33 cellular contexts compared by ENCODE assay signal in the genomic region with DNA sequence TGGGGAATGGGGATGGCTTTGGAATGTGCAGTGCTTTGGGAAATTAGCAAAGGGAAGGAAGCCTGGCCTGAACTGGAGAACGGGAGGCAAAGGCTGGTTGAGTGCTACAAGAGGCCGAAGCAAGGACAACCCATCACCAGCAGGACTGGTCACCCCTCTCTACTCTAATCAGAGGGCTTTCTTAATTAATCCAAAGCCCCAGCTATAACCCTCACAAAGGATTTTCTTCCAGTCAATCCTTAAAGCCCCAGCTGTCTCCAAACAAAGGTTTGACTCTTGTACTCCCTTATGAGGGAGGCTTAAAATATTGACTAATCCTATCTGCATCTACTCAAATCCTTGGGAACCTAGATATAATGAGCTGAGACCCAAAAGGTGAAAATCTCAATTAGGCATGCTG.
"Had no signal": no experiment of that assay in that cellular context is flagged by ENCODE, and none has a peak within 500 bp of the region (broad histone marks: within the 10 kb centered on the region; RNA-seq: fewer than 3 reads in every experiment).

No MANE protein-coding gene starts in this region.

- H3K4me3 ChIP-seq: adrenal gland, body of pancreas had no signal

- H3K4me1 Mint-ChIP-seq: activated CD4-positive, alpha-beta T cell treated with anti-CD3 and anti-CD28 coated beads for 36 hours; activated CD4-positive, alpha-beta T cell treated with anti-CD3 and anti-CD28 coated beads, Interleukin-2, amount 10 ng/mL, durations not matched to agents 24 days and 14 days; activated CD8-positive, alpha-beta memory T cell treated with anti-CD3 and anti-CD28 coated beads, Interleukin-2, amount 10 ng/mL, durations not matched to agents 7 days and 5 days; activated naive CD4-positive, alpha-beta T cell treated with anti-CD3 and anti-CD28 coated beads, Interleukin-2, amount 50 U/mL, for 24 hours; activated naive CD8-positive, alpha-beta T cell treated with anti-CD3 and anti-CD28 coated beads for 36 hours; activated naive CD8-positive, alpha-beta T cell treated with anti-CD3 and anti-CD28 coated beads, Interleukin-2, amount 50 U/mL, for 24 hours; T-helper 17 cell had no signal

- H3K36me3 ChIP-seq: adrenal gland had no signal

- H3K9me3 ChIP-seq: adrenal gland, body of pancreas had no signal

- H3K27me3 Mint-ChIP-seq: activated CD4-positive, alpha-beta memory T cell treated with anti-CD3 and anti-CD28 coated beads for 36 hours; activated CD4-positive, alpha-beta T cell treated with anti-CD3 and anti-CD28 coated beads for 36 hours; activated CD4-positive, alpha-beta T cell treated with anti-CD3 and anti-CD28 coated beads, Interleukin-2, amount 10 ng/mL, durations not matched to agents 24 days and 14 days; activated CD8-positive, alpha-beta memory T cell treated with anti-CD3 and anti-CD28 coated beads, Interleukin-2, amount 10 ng/mL, durations not matched to agents 7 days and 5 days; activated naive CD8-positive, alpha-beta T cell treated with anti-CD3 and anti-CD28 coated beads for 36 hours had no signal

- H3K27me3 ChIP-seq: adrenal gland, body of pancreas had no signal

- H3K4me3 Mint-ChIP-seq: activated CD4-positive, alpha-beta memory T cell treated with anti-CD3 and anti-CD28 coated beads for 36 hours; activated CD4-positive, alpha-beta T cell treated with anti-CD3 and anti-CD28 coated beads for 36 hours; activated CD4-positive, alpha-beta T cell treated with anti-CD3 and anti-CD28 coated beads, Interleukin-2, amount 10 ng/mL, durations not matched to agents 24 days and 14 days; activated CD8-positive, alpha-beta memory T cell treated with anti-CD3 and anti-CD28 coated beads, Interleukin-2, amount 10 ng/mL, durations not matched to agents 7 days and 5 days; activated CD8-positive, alpha-beta T cell treated with anti-CD3 and anti-CD28 coated beads, Interleukin-2, amount 10 ng/mL, durations not matched to agents 7 days and 5 days; activated naive CD4-positive, alpha-beta T cell treated with anti-CD3 and anti-CD28 coated beads for 36 hours; activated naive CD4-positive, alpha-beta T cell treated with anti-CD3 and anti-CD28 coated beads, Interleukin-2, amount 50 U/mL, for 24 hours; activated naive CD8-positive, alpha-beta T cell treated with anti-CD3 and anti-CD28 coated beads for 36 hours; activated naive CD8-positive, alpha-beta T cell treated with anti-CD3 and anti-CD28 coated beads, Interleukin-2, amount 50 U/mL, for 24 hours; activated T-helper 1 cell treated with anti-CD3 and anti-CD28 coated beads, Interleukin-12 subunit alpha, Interleukin-12 subunit beta, Interleukin-2, Interleukin-4 antibody, amounts not matched to agents 30 ng/mL and 10 ng/mL and 1 ng/mL, durations not matched to agents 14 hours and 24 hours and 36 hours; T-helper 17 cell; T-helper 2 cell treated with Interferon-gamma antibody and Interleukin-4, amounts not matched to agents 5 μg/mL and 100 μg/mL, for 36 hours had no signal

- H3K36me3 Mint-ChIP-seq: activated CD4-positive, alpha-beta memory T cell treated with anti-CD3 and anti-CD28 coated beads for 36 hours; activated CD8-positive, alpha-beta memory T cell treated with anti-CD3 and anti-CD28 coated beads, Interleukin-2, amount 10 ng/mL, durations not matched to agents 7 days and 5 days; activated naive CD4-positive, alpha-beta T cell treated with anti-CD3 and anti-CD28 coated beads, Interleukin-2, amount 50 U/mL, for 24 hours; activated naive CD8-positive, alpha-beta T cell treated with anti-CD3 and anti-CD28 coated beads for 36 hours had no signal

- H3K4me1 ChIP-seq: adrenal gland, body of pancreas had no signal

- H3K27ac ChIP-seq: adrenal gland, body of pancreas had no signal

- H3K9me3 Mint-ChIP-seq: activated CD4-positive, alpha-beta memory T cell treated with anti-CD3 and anti-CD28 coated beads for 36 hours; activated CD4-positive, alpha-beta T cell treated with anti-CD3 and anti-CD28 coated beads, Interleukin-2, amount 10 ng/mL, durations not matched to agents 24 days and 14 days; activated naive CD4-positive, alpha-beta T cell treated with anti-CD3 and anti-CD28 coated beads for 36 hours; activated naive CD4-positive, alpha-beta T cell treated with anti-CD3 and anti-CD28 coated beads, Interleukin-2, amount 50 U/mL, for 24 hours; activated naive CD8-positive, alpha-beta T cell treated with anti-CD3 and anti-CD28 coated beads for 36 hours; activated naive CD8-positive, alpha-beta T cell treated with anti-CD3 and anti-CD28 coated beads, Interleukin-2, amount 50 U/mL, for 24 hours; activated T-helper 1 cell treated with anti-CD3 and anti-CD28 coated beads, Interleukin-12 subunit alpha, Interleukin-12 subunit beta, Interleukin-2, Interleukin-4 antibody, amounts not matched to agents 30 ng/mL and 10 ng/mL and 1 ng/mL, durations not matched to agents 14 hours and 24 hours and 36 hours; activated T-helper 2 cell treated with anti-CD3 and anti-CD28 coated beads, Interferon-gamma antibody, Interleukin-2, Interleukin-4, amounts not matched to agents 10 μg/mL and 5 μg/mL and 100 μg/mL, durations not matched to agents 14 hours and 24 hours and 36 hours; T-helper 2 cell treated with Interferon-gamma antibody and Interleukin-4, amounts not matched to agents 5 μg/mL and 100 μg/mL, for 36 hours had no signal

- ATAC-seq: activated CD4-positive, alpha-beta T cell treated with anti-CD3 and anti-CD28 coated beads for 36 hours; activated CD8-positive, alpha-beta memory T cell treated with anti-CD3 and anti-CD28 coated beads, Interleukin-2, amount 10 ng/mL, durations not matched to agents 7 days and 5 days; activated CD8-positive, alpha-beta T cell treated with anti-CD3 and anti-CD28 coated beads, Interleukin-2, amount 10 ng/mL, durations not matched to agents 7 days and 5 days; activated naive CD8-positive, alpha-beta T cell treated with anti-CD3 and anti-CD28 coated beads, Interleukin-2, amount 50 U/mL, for 24 hours; body of pancreas; esophagus mucosa; T-helper 17 cell had no signal

- DNase-seq: activated CD4-positive, alpha-beta memory T cell treated with anti-CD3 and anti-CD28 coated beads for 36 hours; activated CD4-positive, alpha-beta T cell treated with anti-CD3 and anti-CD28 coated beads for 36 hours; activated CD4-positive, alpha-beta T cell treated with anti-CD3 and anti-CD28 coated beads, Interleukin-2, amount 10 ng/mL, durations not matched to agents 24 days and 14 days; activated CD4-positive, CD25-positive, alpha-beta regulatory T cell; activated CD4-positive, CD25-positive, alpha-beta regulatory T cell treated with anti-CD3 and anti-CD28 coated beads, Interleukin-2, amount 50 U/mL, for 72 hours; activated CD8-positive, alpha-beta memory T cell treated with anti-CD3 and anti-CD28 coated beads, Interleukin-2, amount 10 ng/mL, durations not matched to agents 7 days and 5 days; activated CD8-positive, alpha-beta memory T cell treated with anti-CD3 and anti-CD28 coated beads, Interleukin-2, amount 50 U/mL, for 4 hours; activated CD8-positive, alpha-beta T cell treated with anti-CD3 and anti-CD28 coated beads, Interleukin-2, amount 10 ng/mL, durations not matched to agents 7 days and 5 days; activated effector memory CD4-positive, alpha-beta T cell treated with anti-CD3 and anti-CD28 coated beads, Interleukin-2, amount 50 U/mL, for 16 hours; activated naive CD4-positive, alpha-beta T cell treated with anti-CD3 and anti-CD28 coated beads for 36 hours; activated naive CD8-positive, alpha-beta T cell treated with anti-CD3 and anti-CD28 coated beads for 36 hours; activated naive CD8-positive, alpha-beta T cell treated with anti-CD3 and anti-CD28 coated beads, Interleukin-2, amount 50 U/mL, for 24 hours; activated T-cell treated with anti-CD3 and anti-CD28 coated beads, Interleukin-2, amount 50 U/mL, for 1 hour; activated T-cell treated with anti-CD3 and anti-CD28 coated beads, Interleukin-2, amount 50 U/mL, for 48 hours; adrenal gland; amygdala; aorta; body of pancreas; central memory CD4-positive, alpha-beta T cell; cerebellar nuclear complex; cortex of kidney; dermis blood vessel endothelial cell; effector CD8-positive, alpha-beta T cell; foreskin fibroblast; head of caudate nucleus; hippocampal formation; T-helper 17 cell; T1000 had no signal

- H3K27ac Mint-ChIP-seq: activated CD4-positive, alpha-beta memory T cell treated with anti-CD3 and anti-CD28 coated beads for 36 hours; activated CD4-positive, alpha-beta T cell treated with anti-CD3 and anti-CD28 coated beads, Interleukin-2, amount 10 ng/mL, durations not matched to agents 24 days and 14 days; activated CD8-positive, alpha-beta memory T cell treated with anti-CD3 and anti-CD28 coated beads, Interleukin-2, amount 10 ng/mL, durations not matched to agents 7 days and 5 days; activated CD8-positive, alpha-beta T cell treated with anti-CD3 and anti-CD28 coated beads, Interleukin-2, amount 10 ng/mL, durations not matched to agents 7 days and 5 days; activated naive CD4-positive, alpha-beta T cell treated with anti-CD3 and anti-CD28 coated beads for 36 hours; activated naive CD4-positive, alpha-beta T cell treated with anti-CD3 and anti-CD28 coated beads, Interleukin-2, amount 50 U/mL, for 24 hours; activated naive CD8-positive, alpha-beta T cell treated with anti-CD3 and anti-CD28 coated beads for 36 hours; activated naive CD8-positive, alpha-beta T cell treated with anti-CD3 and anti-CD28 coated beads, Interleukin-2, amount 50 U/mL, for 24 hours; activated T-helper 1 cell treated with anti-CD3 and anti-CD28 coated beads, Interleukin-12 subunit alpha, Interleukin-12 subunit beta, Interleukin-2, Interleukin-4 antibody, amounts not matched to agents 30 ng/mL and 10 ng/mL and 1 ng/mL, durations not matched to agents 14 hours and 24 hours and 36 hours; activated T-helper 2 cell treated with anti-CD3 and anti-CD28 coated beads, Interferon-gamma antibody, Interleukin-2, Interleukin-4, amounts not matched to agents 10 μg/mL and 5 μg/mL and 100 μg/mL, durations not matched to agents 14 hours and 24 hours and 36 hours; T-helper 17 cell; T-helper 2 cell treated with Interferon-gamma antibody and Interleukin-4, amounts not matched to agents 5 μg/mL and 100 μg/mL, for 36 hours had no signal
